In the genomic region with DNA sequence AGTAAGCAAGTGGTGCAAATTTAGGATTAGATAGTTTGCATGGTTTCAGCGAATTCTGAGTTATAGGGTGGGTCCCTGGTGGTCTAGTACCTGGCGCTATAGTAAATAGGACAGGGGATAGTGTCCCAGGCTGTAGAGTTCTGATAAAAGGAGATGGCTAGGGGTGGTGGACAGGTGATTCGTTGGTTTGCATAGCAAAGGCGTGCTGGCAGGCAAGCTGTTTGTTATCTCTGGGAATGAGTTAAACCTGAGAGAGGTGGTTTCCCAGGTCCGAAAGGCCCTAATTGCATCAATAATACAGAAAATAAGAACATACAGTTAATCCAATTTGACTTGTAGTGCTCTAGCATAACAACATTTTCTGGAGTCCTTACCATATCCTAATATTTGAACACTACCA, we compare ENCODE assay signal across 26 cellular contexts.
"Had no signal": no experiment of that assay in that cellular context is flagged by ENCODE, and none has a peak within 500 bp of the region (broad histone marks: within the 10 kb centered on the region; RNA-seq: fewer than 3 reads in every experiment).

No MANE protein-coding gene starts in this region.

- DNase-seq: activated CD4-positive, alpha-beta memory T cell treated with anti-CD3 and anti-CD28 coated beads, Interleukin-2, amount 10 ng/mL, durations not matched to agents 7 days and 5 days; activated CD4-positive, alpha-beta T cell treated with anti-CD3 and anti-CD28 coated beads for 1 hour; activated CD4-positive, alpha-beta T cell treated with anti-CD3 and anti-CD28 coated beads for 4 hours; activated CD4-positive, alpha-beta T cell treated with anti-CD3 and anti-CD28 coated beads, Interleukin-2, amount 10 ng/mL, durations not matched to agents 7 days and 5 days; activated CD4-positive, alpha-beta T cell treated with anti-CD3 and anti-CD28 coated beads, Interleukin-2, amount 50 U/mL, for 4 hours; activated CD8-positive, alpha-beta memory T cell treated with anti-CD3 and anti-CD28 coated beads, Interleukin-2, amount 50 U/mL, for 48 hours; activated gamma-delta T cell treated with Interleukin-2 at 50 U/mL for 16 hours; activated naive CD4-positive, alpha-beta T cell treated with anti-CD3 and anti-CD28 coated beads, Interleukin-2, amount 50 U/mL, for 16 hours; activated naive CD4-positive, alpha-beta T cell treated with Interleukin-2 at 50 U/mL for 16 hours; activated T-cell treated with anti-CD3 and anti-CD28 coated beads for 4 hours; activated T-cell treated with anti-CD3 and anti-CD28 coated beads, Interleukin-2, amount 50 U/mL, for 24 hours; activated T-cell treated with anti-CD3 and anti-CD28 coated beads, Interleukin-2, amount 50 U/mL, for 72 hours; amniotic stem cell; anterior cingulate cortex; brain microvascular endothelial cell; dorsolateral prefrontal cortex; effector memory CD4-positive, alpha-beta T cell; endodermal cell; foreskin fibroblast; head of caudate nucleus; T-helper 2 cell had no signal

- H3K9me3 Mint-ChIP-seq: activated CD4-positive, alpha-beta memory T cell treated with anti-CD3 and anti-CD28 coated beads, Interleukin-2, amount 10 ng/mL, durations not matched to agents 7 days and 5 days; activated T-cell treated with anti-CD3 and anti-CD28 coated beads, Interleukin-2, amount 50 U/mL, for 24 hours; activated T-cell treated with anti-CD3 and anti-CD28 coated beads, Interleukin-2, amount 50 U/mL, for 72 hours; central memory CD8-positive, alpha-beta T cell; dendritic cell treated with granulocyte-macrophage colony-stimulating factor and Interleukin-4, amounts not matched to agents 40 ng/mL and 50 ng/mL, for 4 days; endodermal cell had no signal

- H3K4me1 Mint-ChIP-seq: central memory CD8-positive, alpha-beta T cell; endodermal cell had no signal

- ATAC-seq: activated T-cell treated with anti-CD3 and anti-CD28 coated beads, Interleukin-2, amount 50 U/mL, for 72 hours; esophagus mucosa had no signal

- H3K4me3 ChIP-seq: coronary artery, dorsolateral prefrontal cortex had no signal

- H3K36me3 Mint-ChIP-seq: activated naive CD8-positive, alpha-beta T cell had no signal

- H3K27ac ChIP-seq: brain microvascular endothelial cell, coronary artery, dorsolateral prefrontal cortex had no signal

- H3K4me3 Mint-ChIP-seq: activated CD4-positive, alpha-beta memory T cell treated with anti-CD3 and anti-CD28 coated beads, Interleukin-2, amount 10 ng/mL, durations not matched to agents 7 days and 5 days; activated CD4-positive, alpha-beta T cell treated with anti-CD3 and anti-CD28 coated beads, Interleukin-2, amount 10 ng/mL, durations not matched to agents 7 days and 5 days; activated naive CD8-positive, alpha-beta T cell; activated T-cell treated with anti-CD3 and anti-CD28 coated beads, Interleukin-2, amount 50 U/mL, for 24 hours; activated T-cell treated with anti-CD3 and anti-CD28 coated beads, Interleukin-2, amount 50 U/mL, for 72 hours; central memory CD8-positive, alpha-beta T cell; dendritic cell treated with granulocyte-macrophage colony-stimulating factor and Interleukin-4, amounts not matched to agents 40 ng/mL and 50 ng/mL, for 4 days; endodermal cell had no signal

- H3K27ac Mint-ChIP-seq: activated CD4-positive, alpha-beta memory T cell treated with anti-CD3 and anti-CD28 coated beads, Interleukin-2, amount 10 ng/mL, durations not matched to agents 7 days and 5 days; activated CD4-positive, alpha-beta T cell treated with anti-CD3 and anti-CD28 coated beads, Interleukin-2, amount 10 ng/mL, durations not matched to agents 7 days and 5 days; activated naive CD8-positive, alpha-beta T cell; activated T-cell treated with anti-CD3 and anti-CD28 coated beads, Interleukin-2, amount 50 U/mL, for 24 hours; activated T-cell treated with anti-CD3 and anti-CD28 coated beads, Interleukin-2, amount 50 U/mL, for 72 hours; dendritic cell treated with granulocyte-macrophage colony-stimulating factor and Interleukin-4, amounts not matched to agents 40 ng/mL and 50 ng/mL, for 4 days; endodermal cell had no signal

- H3K36me3 ChIP-seq: brain microvascular endothelial cell had no signal
